In the genomic region with DNA sequence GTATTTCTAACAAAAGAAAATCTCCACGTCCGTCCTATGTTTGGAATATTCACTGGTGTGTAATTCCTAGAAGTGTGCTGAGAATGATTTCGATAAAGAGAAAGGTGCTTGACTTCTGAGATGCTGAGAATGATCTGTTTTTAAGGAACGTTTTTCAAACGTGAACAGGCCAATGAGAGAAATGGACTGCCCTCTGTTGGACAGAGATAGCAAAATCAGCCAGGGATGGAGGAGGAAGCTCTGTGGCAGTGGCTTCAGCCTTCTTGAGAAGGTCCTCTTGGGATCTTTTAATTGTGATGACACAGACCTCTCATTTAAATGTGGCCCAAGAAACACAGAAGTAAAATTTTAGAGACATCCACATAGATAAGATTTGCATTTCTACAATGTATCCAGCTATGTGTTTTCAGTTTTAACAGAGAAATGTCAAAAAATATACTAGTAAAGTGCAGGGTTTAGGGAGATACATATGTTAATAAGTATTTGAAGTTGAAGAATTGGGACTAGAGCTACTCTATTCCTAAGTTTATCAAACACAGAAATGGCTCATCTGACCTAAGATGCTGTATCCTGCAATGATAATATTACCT, we compare ENCODE assay signal across 8 cellular contexts.
A peak's percentile ranks its signal among the peaks of the same experiment; 100 is the strongest.
DNase-seq lines count a peak whose midpoint lies in the region; ATAC-seq and TF ChIP-seq lines count a peak whose summit lies in the region.

No MANE protein-coding gene starts in this region.

- TF ChIP-seq CTCF in Caco-2 (IDR thresholded peaks at IDR 0.05; ENCODE audit: insufficient read depth in 1 of 2, low read depth in 1 of 2, low read length in 1 of 2, severe bottlenecking in 1 of 2, unreplicated experiment in 1 of 2) = peak; percentile 34 to 71
- peak; percentile 36 for TF ChIP-seq CTCF in mesothelial cell of epicardium (IDR thresholded peaks at IDR 0.05; ENCODE audit: unreplicated experiment)

- H3K36me3 Mint-ChIP-seq in Caco-2 (ENCODE audit: insufficient read depth, unreplicated experiment) (no peaks in the 10 kb centered on the region), mesothelial cell of epicardium (no peaks in the 10 kb centered on the region)

- no peaks in the 10 kb centered on the region for H3K4me1 Mint-ChIP-seq in Caco-2 (ENCODE audit: low read depth, unreplicated experiment)
- H3K4me1 Mint-ChIP-seq in mesothelial cell of epicardium = no peaks in the 10 kb centered on the region

- peak in 1 of 2 experiments; percentile 44 for DNase-seq in Caco-2
- peak; percentile 13 for DNase-seq in NOMO-1 treated with dmso at 0.1 percent for 144 hours (lab: John Stamatoyannopoulos, UW; ENCODE audit: unreplicated experiment)
- DNase-seq in dermis blood vessel endothelial cell = peak; percentile 62
- no peak for DNase-seq in mesothelial cell of epicardium (ENCODE audit: low spot score in 2 of 2, unreplicated experiment in 2 of 2)
- DNase-seq in activated effector memory CD4-positive, alpha-beta T cell treated with Interleukin-2 at 50 U/mL for 16 hours = no peak

- H3K27ac Mint-ChIP-seq in Caco-2 (ENCODE audit: unreplicated experiment) (no peak overlapping the region), mesothelial cell of epicardium (no peak overlapping the region)

- H3K9me3 Mint-ChIP-seq in Caco-2 (ENCODE audit: unreplicated experiment) (no peaks in the 10 kb centered on the region), mesothelial cell of epicardium (no peaks in the 10 kb centered on the region)

- POLR2A ChIA-PET in Caco-2 (lab: Charles Lee) = no interaction called here

- H3K4me3 Mint-ChIP-seq in Caco-2 (ENCODE audit: unreplicated experiment) (no peak overlapping the region), mesothelial cell of epicardium (no peak overlapping the region)

- H3K9me3 ChIP-seq in Caco-2 = no peaks in the 10 kb centered on the region

- CTCF ChIA-PET in Caco-2 (lab: Charles Lee) = interaction anchor here (0.5 to 1.6 kb wide), 8 partner anchors 9 to 365 kb away, joined by 3 to 6 read pairs (median 4); no protein-coding TSS in a partner anchor

- intact Hi-C loops in Caco-2 (cut with micrococcal nuclease; ENCODE audit: unreplicated experiment) = loop anchor here (1.0 to 5.0 kb wide), 6 partner anchors 135 to 900 kb away; no protein-coding TSS in a partner anchor

- peaks cover 2% of the 10 kb centered on the region for H3K27me3 ChIP-seq in Caco-2 (replicated peaks; ENCODE audit: control insufficient read depth, insufficient read depth, low read length)

- H3K4me1 ChIP-seq in Caco-2 = no peaks in the 10 kb centered on the region

- no peaks in the 10 kb centered on the region for H3K36me3 ChIP-seq in Caco-2 (ENCODE audit: control insufficient read depth, insufficient read depth, low read length)

- peaks cover 21% of the 10 kb centered on the region for H3K27me3 Mint-ChIP-seq in Caco-2 (ENCODE audit: insufficient read depth, unreplicated experiment)
- peaks cover 94% of the 10 kb centered on the region for H3K27me3 Mint-ChIP-seq in mesothelial cell of epicardium (ENCODE audit: low read depth)

- ATAC-seq in GM18867 (IDR thresholded peaks at IDR 0.05; ENCODE audit: unreplicated experiment) (peak; percentile 86), HG03442 (IDR thresholded peaks at IDR 0.05; ENCODE audit: unreplicated experiment) (peak; percentile 67), GM19452 (IDR thresholded peaks at IDR 0.05; ENCODE audit: unreplicated experiment) (no peak)

- no peak overlapping the region for H3K4me3 ChIP-seq in Caco-2 (ENCODE audit: low read depth, low read length)

- no TSS peak for BruUV-seq in Caco-2 (replicated peaks; lab: Mats Ljungman, UMichigan)

Comparison
In these comparisons a context has a peak if more than half of its experiments do, and no peak if none do; other contexts are left out.
1. DNase-seq: peak in NOMO-1 treated with dmso at 0.1 percent for 144 hours (single experiment) and dermis blood vessel endothelial cell (single experiment); none in mesothelial cell of epicardium (0 of 2) and activated effector memory CD4-positive, alpha-beta T cell treated with Interleukin-2 at 50 U/mL for 16 hours (single experiment).